ENCODE assay signal across 12 cellular contexts in the genomic region with DNA sequence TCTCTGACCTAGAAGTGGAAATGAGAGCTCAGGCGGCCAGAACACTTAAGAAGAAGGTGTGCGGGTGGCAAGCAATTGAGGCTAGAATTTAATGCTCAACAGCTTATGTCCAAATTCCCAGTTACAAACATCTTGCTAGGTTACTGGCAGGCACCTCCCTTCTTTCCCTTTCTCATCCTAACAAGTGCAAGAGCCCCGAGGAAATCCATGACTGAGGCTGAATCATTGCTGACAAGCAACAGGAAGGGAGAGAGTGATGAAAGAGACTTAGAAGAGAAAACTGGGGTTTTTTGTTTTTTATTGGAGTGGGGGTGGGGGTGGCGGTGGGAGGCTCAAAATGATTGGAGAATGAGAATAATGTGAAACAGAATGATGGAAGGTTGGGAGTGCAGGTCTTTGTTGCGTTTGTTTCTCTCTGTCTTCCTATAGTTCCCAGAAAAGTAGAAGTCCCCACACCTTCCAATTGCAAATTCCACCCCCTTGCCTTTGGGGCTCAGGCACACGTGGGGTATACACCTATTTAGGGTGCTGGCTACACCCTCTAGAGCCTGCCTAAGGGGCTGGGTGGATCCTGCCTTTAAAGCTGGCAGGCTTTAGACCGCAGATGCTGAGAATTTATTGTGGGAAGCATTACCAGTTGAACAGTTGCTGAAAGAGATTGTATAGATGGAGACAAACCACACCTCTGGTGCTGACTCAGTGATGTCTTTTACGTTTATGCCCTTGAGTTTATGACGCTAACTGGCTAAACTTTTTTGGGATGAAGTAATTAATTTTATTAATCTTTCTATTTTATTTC. TPM values are rescaled to one million over a fixed set of nuclear protein-coding genes. Genes with fewer than 3 reads are reported as not detected.
DNase-seq lines count a peak whose midpoint lies in the region; ATAC-seq and TF ChIP-seq lines count a peak whose summit lies in the region.
"Had no signal": no experiment of that assay in that cellular context is flagged by ENCODE, and none has a peak within 500 bp of the region (broad histone marks: within the 10 kb centered on the region; RNA-seq: fewer than 3 reads in every experiment).

No MANE protein-coding gene starts in this region.

- DNase-seq in GM23248 (peak; percentile 33), RKO (ENCODE audit: low spot score) (peak; percentile 24), fibroblast of pulmonary artery (ENCODE audit: low read depth) (peak; percentile 23), D341Med (ENCODE audit: low spot score) (no peak), A673 (ENCODE audit: low spot score) (no peak)
- no peak for DNase-seq in activated T-helper 1 cell treated with anti-CD3 and anti-CD28 coated beads, Interleukin-12 subunit alpha, Interleukin-12 subunit beta, Interleukin-2, Interleukin-4 antibody, amounts not matched to agents 30 ng/mL and 10 ng/mL and 1 ng/mL, durations not matched to agents 14 hours and 24 hours and 36 hours (ENCODE audit: low spot score)
- DNase-seq: activated T-cell treated with anti-CD3 and anti-CD28 coated beads, Interleukin-2, amount 50 U/mL, for 24 hours; NCI-H524 had no signal

- no peaks in the 10 kb centered on the region for H3F3A ChIP-seq in GM23248 (ENCODE audit: insufficient read depth)

- H3K9me3 ChIP-seq in GM23248 (ENCODE audit: low read depth) (no peaks in the 10 kb centered on the region), A673 (ENCODE audit: low read depth, low read length, poor library complexity, severe bottlenecking) (no peaks in the 10 kb centered on the region)

- H3K9me2 ChIP-seq in GM23248 (ENCODE audit: insufficient read depth) = no peaks in the 10 kb centered on the region

- TF ChIP-seq CTCF in fibroblast of pulmonary artery (IDR thresholded peaks at IDR 0.05; ENCODE audit: low read length, missing control alignments) (no peak), A673 (conservative IDR thresholded peaks at IDR 0.05; ENCODE audit: low read depth, low read length) (no peak)

- no peaks in the 10 kb centered on the region for H3K9me3 Mint-ChIP-seq in activated T-helper 1 cell treated with anti-CD3 and anti-CD28 coated beads, Interleukin-12 subunit alpha, Interleukin-12 subunit beta, Interleukin-2, Interleukin-4 antibody, amounts not matched to agents 30 ng/mL and 10 ng/mL and 1 ng/mL, durations not matched to agents 14 hours and 24 hours and 36 hours

- H3K9ac ChIP-seq in GM23248 = no peak overlapping the region
- H3K9ac ChIP-seq in rectal smooth muscle tissue (ENCODE audit: low read length) = no peak overlapping the region

- no peak overlapping the region for H3K4me3 Mint-ChIP-seq in activated T-helper 1 cell treated with anti-CD3 and anti-CD28 coated beads, Interleukin-12 subunit alpha, Interleukin-12 subunit beta, Interleukin-2, Interleukin-4 antibody, amounts not matched to agents 30 ng/mL and 10 ng/mL and 1 ng/mL, durations not matched to agents 14 hours and 24 hours and 36 hours
- H3K4me3 Mint-ChIP-seq: activated T-cell treated with anti-CD3 and anti-CD28 coated beads, Interleukin-2, amount 50 U/mL, for 24 hours had no signal

- H4K20me1 ChIP-seq in GM23248 (ENCODE audit: insufficient read depth) = no peaks in the 10 kb centered on the region

- H3K27me3 ChIP-seq in GM23248 (replicated peaks; ENCODE audit: insufficient read depth) (peaks cover 43% of the 10 kb centered on the region), rectal smooth muscle tissue (ENCODE audit: control insufficient read depth, insufficient read depth, low read length) (no peaks in the 10 kb centered on the region), A673 (replicated peaks; ENCODE audit: insufficient read depth, low read depth, low read length, poor library complexity) (peaks cover 25% of the 10 kb centered on the region)

- 46 to 47% methylated on average over 9 of the region's 9 CpGs for WGBS in GM23248 (ENCODE audit: low coverage in 1 of 2, low lambda C conversion rate in 2 of 2, missing lambda C conversion rate in 2 of 2), 2 experiments

- H3K4me1 Mint-ChIP-seq in activated T-helper 1 cell treated with anti-CD3 and anti-CD28 coated beads, Interleukin-12 subunit alpha, Interleukin-12 subunit beta, Interleukin-2, Interleukin-4 antibody, amounts not matched to agents 30 ng/mL and 10 ng/mL and 1 ng/mL, durations not matched to agents 14 hours and 24 hours and 36 hours (ENCODE audit: low read depth) = no peaks in the 10 kb centered on the region

- H3K79me2 ChIP-seq in GM23248 (ENCODE audit: insufficient read depth) = no peaks in the 10 kb centered on the region

- no peak overlapping the region for H3K27ac Mint-ChIP-seq in activated T-helper 1 cell treated with anti-CD3 and anti-CD28 coated beads, Interleukin-12 subunit alpha, Interleukin-12 subunit beta, Interleukin-2, Interleukin-4 antibody, amounts not matched to agents 30 ng/mL and 10 ng/mL and 1 ng/mL, durations not matched to agents 14 hours and 24 hours and 36 hours
- H3K27ac Mint-ChIP-seq: activated T-cell treated with anti-CD3 and anti-CD28 coated beads, Interleukin-2, amount 50 U/mL, for 24 hours had no signal

- H3K4me1 ChIP-seq in GM23248 (ENCODE audit: insufficient read depth) (no peaks in the 10 kb centered on the region), rectal smooth muscle tissue (ENCODE audit: control insufficient read depth, insufficient read depth, low read length) (no peaks in the 10 kb centered on the region), A673 (ENCODE audit: insufficient read depth, low read length, poor library complexity, severe bottlenecking) (no peaks in the 10 kb centered on the region)

- no TSS peak for BruUV-seq in A673 (replicated peaks; lab: Mats Ljungman, UMichigan)

- in situ Hi-C loops in GM23248 (cut with MboI) = no loop called here

- peaks cover 13% of the 10 kb centered on the region for H3K27me3 Mint-ChIP-seq in activated T-helper 1 cell treated with anti-CD3 and anti-CD28 coated beads, Interleukin-12 subunit alpha, Interleukin-12 subunit beta, Interleukin-2, Interleukin-4 antibody, amounts not matched to agents 30 ng/mL and 10 ng/mL and 1 ng/mL, durations not matched to agents 14 hours and 24 hours and 36 hours (ENCODE audit: insufficient read depth)

- POLR2A ChIA-PET in A673 (lab: Charles Lee; ENCODE audit: low non-redundant PET) = no interaction called here

- CTCF ChIA-PET in A673 (lab: Charles Lee) = no interaction called here

- H3K36me3 ChIP-seq in GM23248 (ENCODE audit: low read depth) (no peaks in the 10 kb centered on the region), rectal smooth muscle tissue (ENCODE audit: control insufficient read depth, insufficient read depth, low read length) (no peaks in the 10 kb centered on the region), A673 (ENCODE audit: insufficient read depth, low read length, poor library complexity, severe bottlenecking) (no peaks in the 10 kb centered on the region)

- no peak overlapping the region for H2AFZ ChIP-seq in GM23248

- H3K4me3 ChIP-seq in GM23248 = no peak overlapping the region
- no peak overlapping the region for H3K4me3 ChIP-seq in fibroblast of pulmonary artery (replicated peaks; ENCODE audit: low read depth, low read length)
- H3K4me3 ChIP-seq in rectal smooth muscle tissue (ENCODE audit: low read length) = peak overlapping the region; percentile 61
- no peak overlapping the region for H3K4me3 ChIP-seq in A673 (ENCODE audit: low read depth, low read length, poor library complexity, severe bottlenecking)

- H3K27ac ChIP-seq in GM23248 (no peak overlapping the region), rectal smooth muscle tissue (ENCODE audit: low read depth, low read length) (no peak overlapping the region), A673 (ENCODE audit: low read depth, low read length, poor library complexity, severe bottlenecking) (no peak overlapping the region)

- intact Hi-C loops in A673 (cut with micrococcal nuclease; ENCODE audit: unreplicated experiment) = no loop called here
- intact Hi-C loops in activated T-helper 1 cell treated with anti-CD3 and anti-CD28 coated beads, Interleukin-12 subunit alpha, Interleukin-12 subunit beta, Interleukin-2, Interleukin-4 antibody, amounts not matched to agents 30 ng/mL and 10 ng/mL and 1 ng/mL, durations not matched to agents 14 hours and 24 hours and 36 hours (cut with micrococcal nuclease) = no loop called here

- ATAC-seq in GM21447 (IDR thresholded peaks at IDR 0.05; ENCODE audit: unreplicated experiment) = no peak

- H3K4me2 ChIP-seq in GM23248 (ENCODE audit: unreplicated experiment) = no peak overlapping the region

- no peaks in the 10 kb centered on the region for H3K36me3 Mint-ChIP-seq in activated T-helper 1 cell treated with anti-CD3 and anti-CD28 coated beads, Interleukin-12 subunit alpha, Interleukin-12 subunit beta, Interleukin-2, Interleukin-4 antibody, amounts not matched to agents 30 ng/mL and 10 ng/mL and 1 ng/mL, durations not matched to agents 14 hours and 24 hours and 36 hours (ENCODE audit: low read depth)

RNA-seq across cellular contexts. Expression of a gene that starts 1.4 kb away (rescaled TPM):
- total RNA-seq in GM23248 (2014; rRNA removed; shearing (Covaris generic)) = not detected in 2 replicates
- polyA plus RNA-seq in GM23248 (2016; fragmentation: Nextera tagmentation; extraction: Ambion mirVana) = not detected in 2 replicates
- 0.31 and 0.41 TPM in 2 replicates for total RNA-seq in A673 (2021)
- total RNA-seq in activated T-helper 1 cell treated with anti-CD3 and anti-CD28 coated beads, Interleukin-12 subunit alpha, Interleukin-12 subunit beta, Interleukin-2, Interleukin-4 antibody, amounts not matched to agents 30 ng/mL and 10 ng/mL and 1 ng/mL, durations not matched to agents 14 hours and 24 hours and 36 hours = not detected in 2 replicates
- total RNA-seq: chondrocyte, pulmonary artery endothelial cell had no signal

Comparison
In these comparisons a context has a peak if more than half of its experiments do, and no peak if none do; other contexts are left out.
1. DNase-seq: peak in GM23248 (single experiment), RKO (single experiment) and fibroblast of pulmonary artery (single experiment); none in D341Med (single experiment), A673 (single experiment) and activated T-helper 1 cell treated with anti-CD3 and anti-CD28 coated beads, Interleukin-12 subunit alpha, Interleukin-12 subunit beta, Interleukin-2, Interleukin-4 antibody, amounts not matched to agents 30 ng/mL and 10 ng/mL and 1 ng/mL, durations not matched to agents 14 hours and 24 hours and 36 hours (single experiment).